ENCODE assay signal across 11 cellular contexts in the genomic region with DNA sequence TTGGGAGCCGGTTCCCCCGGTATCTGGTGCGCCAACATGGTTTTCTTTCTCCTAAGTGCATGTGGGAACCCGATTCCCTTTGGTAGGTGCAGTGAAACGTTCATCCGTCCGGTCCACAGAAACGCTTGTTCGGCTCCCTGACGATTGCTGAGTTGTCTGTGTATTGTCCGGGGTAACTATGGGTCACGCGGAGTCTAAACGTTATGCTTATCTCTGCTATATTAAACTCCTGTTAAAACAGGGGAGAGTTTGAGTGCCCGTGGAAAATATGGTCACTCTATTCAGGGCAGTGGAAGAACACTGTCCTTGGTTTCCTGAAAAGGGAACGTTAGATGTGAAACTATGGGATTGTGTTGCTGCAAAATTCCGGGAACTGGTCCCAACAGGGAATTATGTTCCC. TPM values are rescaled to one million over a fixed set of nuclear protein-coding genes. Genes with fewer than 3 reads are reported as not detected.
DNase-seq lines count a peak whose midpoint lies in the region; ATAC-seq and TF ChIP-seq lines count a peak whose summit lies in the region.
"Had no signal": no experiment of that assay in that cellular context is flagged by ENCODE, and none has a peak within 500 bp of the region (broad histone marks: within the 10 kb centered on the region; RNA-seq: fewer than 3 reads in every experiment).

No MANE protein-coding gene starts in this region.

- no peaks in the 10 kb centered on the region for H3K9me3 Mint-ChIP-seq in stimulated activated naive CD8-positive, alpha-beta T cell treated with anti-CD3 and anti-CD28 coated beads, Interleukin-15, amount 100 ng/mL, for 72 hours

- H3K36me3 ChIP-seq in right atrium auricular region (no peaks in the 10 kb centered on the region), muscle layer of duodenum (ENCODE audit: control insufficient read depth in 1 of 2, insufficient read depth in 2 of 2, low read length in 2 of 2) (no peaks in the 10 kb centered on the region)

- ATAC-seq in Right ventricle myocardium inferior, result peak; percentile 67
- ATAC-seq in left cardiac atrium, result peak; percentile 21 to 30
- no peak for ATAC-seq in GM19351 (IDR thresholded peaks at IDR 0.05; ENCODE audit: unreplicated experiment)
- ATAC-seq in stimulated activated naive CD8-positive, alpha-beta T cell treated with anti-CD3 and anti-CD28 coated beads, Interleukin-15, amount 100 ng/mL, for 72 hours, result no peak
- ATAC-seq: naive thymus-derived CD4-positive, alpha-beta T cell had no signal

- H3K4me3 ChIP-seq in right atrium auricular region (peak overlapping the region in 1 of 2 donors; percentile 40), muscle layer of duodenum (ENCODE audit: low read depth in 1 of 2, low read length in 2 of 2) (peak overlapping the region; percentile 34 to 39)
- H3K4me3 ChIP-seq: skin epidermis had no signal

- DNase-seq in Right ventricle myocardium inferior (ENCODE audit: missing footprints) (no peak), right atrium auricular region (ENCODE audit: low spot score) (no peak), left cardiac atrium (no peak), COLO668 (lab: John Stamatoyannopoulos, UW; ENCODE audit: unreplicated experiment) (no peak)
- no peak for DNase-seq in stimulated activated naive CD4-positive, alpha-beta T cell (lab: John Stamatoyannopoulos, UW)
- no peak for DNase-seq in stimulated activated naive CD8-positive, alpha-beta T cell treated with anti-CD3 and anti-CD28 coated beads, Interleukin-15, amount 100 ng/mL, for 72 hours
- DNase-seq: naive thymus-derived CD4-positive, alpha-beta T cell; NCI-H2029 treated with DMSO at 0.1 percent for 48 hours had no signal

- intact Hi-C loops in Right ventricle myocardium inferior (cut with DNase I), result loop anchor here (2.0 to 5.0 kb wide), 2 partner anchors 30 to 136 kb away; no protein-coding TSS in a partner anchor
- intact Hi-C loops in left cardiac atrium (cut with DNase I), result loop anchor here in 1 of 2 donors (10.0 kb wide), 2 partner anchors 128 to 218 kb away; no protein-coding TSS in a partner anchor

- no peak overlapping the region for H3K27ac Mint-ChIP-seq in stimulated activated naive CD8-positive, alpha-beta T cell treated with anti-CD3 and anti-CD28 coated beads, Interleukin-15, amount 100 ng/mL, for 72 hours
- H3K27ac Mint-ChIP-seq: naive thymus-derived CD4-positive, alpha-beta T cell had no signal

- no peaks in the 10 kb centered on the region for H3K27me3 ChIP-seq in right atrium auricular region
- no peaks in the 10 kb centered on the region for H3K27me3 ChIP-seq in muscle layer of duodenum (ENCODE audit: low read depth, low read length)

- H3K4me1 ChIP-seq in right atrium auricular region (no peaks in the 10 kb centered on the region), muscle layer of duodenum (ENCODE audit: control insufficient read depth in 1 of 2, insufficient read depth in 2 of 2, low read length in 2 of 2) (no peaks in the 10 kb centered on the region)

- peak overlapping the region in 1 of 2 donors; percentile 40 for H3K27ac ChIP-seq in right atrium auricular region
- H3K27ac ChIP-seq in muscle layer of duodenum (ENCODE audit: low read length), result no peak overlapping the region
- H3K27ac ChIP-seq: skin epidermis had no signal

- TF ChIP-seq CTCF in right atrium auricular region (IDR thresholded peaks at IDR 0.05), result no peak

- peaks cover 2 to 7% of the 10 kb centered on the region in 2 donors for H3K9me3 ChIP-seq in right atrium auricular region
- H3K9me3 ChIP-seq in muscle layer of duodenum (ENCODE audit: control insufficient read depth in 1 of 2, low read length in 2 of 2), result no peaks in the 10 kb centered on the region

- H3K4me3 Mint-ChIP-seq in stimulated activated naive CD8-positive, alpha-beta T cell treated with anti-CD3 and anti-CD28 coated beads, Interleukin-15, amount 100 ng/mL, for 72 hours, result no peak overlapping the region
- H3K4me3 Mint-ChIP-seq: naive thymus-derived CD4-positive, alpha-beta T cell had no signal

- H3K4me1 Mint-ChIP-seq in stimulated activated naive CD8-positive, alpha-beta T cell treated with anti-CD3 and anti-CD28 coated beads, Interleukin-15, amount 100 ng/mL, for 72 hours, result no peaks in the 10 kb centered on the region
- H3K4me1 Mint-ChIP-seq: naive thymus-derived CD4-positive, alpha-beta T cell had no signal

- H3K27me3 Mint-ChIP-seq in stimulated activated naive CD8-positive, alpha-beta T cell treated with anti-CD3 and anti-CD28 coated beads, Interleukin-15, amount 100 ng/mL, for 72 hours, result peaks cover 24% of the 10 kb centered on the region

RNA-seq across cellular contexts. Expression of a gene that starts 32.4 kb away (rescaled TPM):
- total RNA-seq in Right ventricle myocardium inferior (101 TPM), right atrium auricular region (100 to 1,000 TPM in 1 of 2 donors, 10 to 100 TPM in 1; 77.4 to 129 TPM), left cardiac atrium (10 to 100 TPM; 87.4 to 95.1 TPM)

Comparison
In these comparisons a context has a peak if more than half of its experiments do, and no peak if none do; other contexts are left out.
1. ATAC-seq: peak in Right ventricle myocardium inferior (single experiment) and left cardiac atrium (2 of 2); none in GM19351 (single experiment) and stimulated activated naive CD8-positive, alpha-beta T cell treated with anti-CD3 and anti-CD28 coated beads, Interleukin-15, amount 100 ng/mL, for 72 hours (single experiment).